ENCODE assay signal across 26 cellular contexts in the genomic region with DNA sequence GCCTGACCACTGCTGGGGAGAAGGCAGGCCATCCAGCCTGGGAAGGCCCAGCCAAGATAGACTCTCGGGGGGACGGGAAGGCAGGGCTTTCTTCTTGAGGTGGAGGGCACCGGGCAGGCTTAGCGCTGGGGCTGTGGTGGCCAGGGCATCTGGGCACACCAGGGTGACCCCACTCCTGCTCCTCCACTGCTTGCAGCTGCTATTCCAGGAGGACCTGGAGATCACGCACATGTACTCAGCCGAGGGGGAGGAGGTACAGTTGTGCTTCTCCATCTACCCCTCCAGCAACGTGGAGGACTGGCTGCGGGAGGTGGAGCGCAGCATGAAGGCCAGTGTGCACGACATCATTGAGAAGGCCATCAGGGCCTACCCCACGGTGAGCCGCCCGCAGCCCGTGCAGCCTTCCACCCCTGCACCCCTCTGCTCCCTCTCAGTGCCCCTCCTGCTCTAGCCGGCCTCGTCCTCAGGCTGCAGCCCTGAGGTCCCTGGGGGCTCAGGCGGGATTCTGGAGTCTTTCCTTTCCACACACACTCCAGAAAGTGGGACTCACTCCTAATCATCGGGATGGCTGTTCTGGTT.
"Had no signal": no experiment of that assay in that cellular context is flagged by ENCODE, and none has a peak within 500 bp of the region (broad histone marks: within the 10 kb centered on the region; RNA-seq: fewer than 3 reads in every experiment).

No MANE protein-coding gene starts in this region.

- H3K4me2 ChIP-seq: KMS-11, SK-N-SH had no signal

- ATAC-seq: activated CD4-positive, alpha-beta T cell treated with anti-CD3 and anti-CD28 coated beads for 36 hours; activated T-helper 17 cell treated with anti-CD3 and anti-CD28 coated beads, Interleukin-2, amount 50 U/mL, for 72 hours had no signal

- H3K9ac ChIP-seq: KMS-11, SK-N-SH had no signal

- H3K27me3 ChIP-seq: MG63 had no signal

- H3K9me3 ChIP-seq: MG63, SJCRH30, SK-N-SH had no signal

- H3K4me1 ChIP-seq: SJCRH30 had no signal

- H3K27ac ChIP-seq: KMS-11, SJCRH30, VCaP had no signal

- H3K4me3 ChIP-seq: MG63, SJCRH30 had no signal

- H3K36me3 ChIP-seq: MG63, SJCRH30 had no signal

- DNase-seq: activated CD4-positive, alpha-beta memory T cell treated with anti-CD3 and anti-CD28 coated beads, Interleukin-2, amount 10 ng/mL, durations not matched to agents 7 days and 5 days; activated CD4-positive, alpha-beta T cell treated with anti-CD3 and anti-CD28 coated beads for 36 hours; activated CD4-positive, alpha-beta T cell treated with anti-CD3 and anti-CD28 coated beads, Interleukin-2, amount 50 U/mL, for 1 hour; activated gamma-delta T cell; activated naive CD4-positive, alpha-beta T cell treated with anti-CD3 and anti-CD28 coated beads for 36 hours; activated T-cell treated with anti-CD3 and anti-CD28 coated beads for 4 hours; activated T-cell treated with anti-CD3 and anti-CD28 coated beads, Interleukin-2, amount 50 U/mL, for 48 hours; MG63; MV-4-11; NCI-H1092 treated with DMSO at 0.1 percent for 48 hours; NCI-H1417 treated with DMSO at 0.1 percent for 48 hours; NCI-H1694; NCI-H2029; NCI-H2107; NCI-H2171 treated with DMSO at 0.1 percent for 48 hours; NCI-H226; NCI-H510A; NCI-H526 treated with DMSO at 0.1 percent for 48 hours; NCI-H82; RPMI8226; SJCRH30; SK-N-SH; T-helper 1 cell had no signal
